1 cellular context compared by ENCODE assay signal in the genomic region with DNA sequence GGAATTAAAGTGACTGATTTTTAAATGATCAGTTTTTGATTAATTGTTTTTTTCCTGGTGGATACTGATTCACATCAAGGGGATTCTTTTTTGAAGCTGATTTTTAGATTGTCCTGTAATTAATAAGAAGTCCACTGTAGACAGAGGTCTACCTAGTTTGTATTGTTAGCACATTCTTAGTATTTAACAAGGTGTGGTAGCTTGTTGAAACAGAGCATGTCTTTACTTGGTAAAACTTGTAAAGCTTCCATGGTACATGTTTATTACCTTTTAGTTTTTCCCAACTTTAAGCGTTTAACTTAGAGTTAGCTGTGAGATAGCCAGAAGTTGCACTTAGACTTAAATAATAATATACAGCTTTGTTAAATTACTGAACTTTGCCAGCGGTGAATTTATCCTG.
TF ChIP-seq lines count a peak whose summit lies in the region.

No MANE protein-coding gene starts in this region.

TF ChIP-seq in HepG2, 621 proteins besides CTCF, POLR2A, EP300 and RAD21:
- no peak for TF ChIP-seq AHR (CRISPR knock-in tag; IDR thresholded peaks at IDR 0.05)
